ENCODE assay signal across 1 cellular context in the genomic region with DNA sequence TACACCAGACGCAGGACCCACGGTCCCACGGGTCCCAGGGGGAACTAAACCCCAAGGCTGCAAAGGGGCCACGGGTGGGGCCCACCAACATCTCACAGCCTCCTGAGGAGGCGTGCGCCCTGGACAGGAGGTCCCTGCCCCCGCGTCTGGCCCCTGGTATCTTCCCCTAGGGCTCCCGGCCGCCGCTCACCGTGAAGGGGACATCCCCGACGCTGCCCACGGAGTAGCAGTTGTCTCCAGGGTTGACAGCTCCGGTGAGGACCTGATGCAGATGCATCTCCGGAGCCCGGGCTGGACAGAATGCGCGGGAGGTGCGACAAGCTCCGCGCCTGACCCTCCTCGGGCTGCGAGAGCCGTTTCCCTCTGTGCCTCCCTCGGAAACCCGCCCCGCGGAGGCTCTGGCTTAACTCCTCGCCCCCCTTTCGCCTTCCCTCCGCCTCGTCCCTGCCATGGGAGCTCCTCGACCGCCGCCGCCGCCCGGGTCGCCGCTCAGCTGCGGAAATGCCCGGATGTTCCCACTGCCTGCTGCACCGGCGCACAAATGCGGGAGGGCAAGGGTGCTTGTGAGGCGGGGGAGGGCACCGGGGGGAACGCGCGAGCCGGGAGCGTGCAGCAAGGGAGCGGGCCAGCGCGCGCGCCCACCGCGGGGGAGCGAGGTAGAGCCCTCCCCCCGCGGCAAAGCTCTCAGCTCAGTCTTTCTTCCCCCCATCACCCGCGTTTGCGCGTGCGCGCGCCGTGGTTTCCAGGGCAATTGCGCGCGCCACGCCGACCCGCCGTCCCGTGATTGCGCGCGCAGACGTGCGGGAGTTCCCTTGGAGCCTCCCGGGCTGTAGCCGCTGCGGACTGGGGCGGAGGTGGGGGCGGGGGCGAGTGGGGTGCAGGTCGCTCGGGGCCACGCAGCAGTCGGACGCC.
TF ChIP-seq lines count a peak whose summit lies in the region.

A gene with protein sequence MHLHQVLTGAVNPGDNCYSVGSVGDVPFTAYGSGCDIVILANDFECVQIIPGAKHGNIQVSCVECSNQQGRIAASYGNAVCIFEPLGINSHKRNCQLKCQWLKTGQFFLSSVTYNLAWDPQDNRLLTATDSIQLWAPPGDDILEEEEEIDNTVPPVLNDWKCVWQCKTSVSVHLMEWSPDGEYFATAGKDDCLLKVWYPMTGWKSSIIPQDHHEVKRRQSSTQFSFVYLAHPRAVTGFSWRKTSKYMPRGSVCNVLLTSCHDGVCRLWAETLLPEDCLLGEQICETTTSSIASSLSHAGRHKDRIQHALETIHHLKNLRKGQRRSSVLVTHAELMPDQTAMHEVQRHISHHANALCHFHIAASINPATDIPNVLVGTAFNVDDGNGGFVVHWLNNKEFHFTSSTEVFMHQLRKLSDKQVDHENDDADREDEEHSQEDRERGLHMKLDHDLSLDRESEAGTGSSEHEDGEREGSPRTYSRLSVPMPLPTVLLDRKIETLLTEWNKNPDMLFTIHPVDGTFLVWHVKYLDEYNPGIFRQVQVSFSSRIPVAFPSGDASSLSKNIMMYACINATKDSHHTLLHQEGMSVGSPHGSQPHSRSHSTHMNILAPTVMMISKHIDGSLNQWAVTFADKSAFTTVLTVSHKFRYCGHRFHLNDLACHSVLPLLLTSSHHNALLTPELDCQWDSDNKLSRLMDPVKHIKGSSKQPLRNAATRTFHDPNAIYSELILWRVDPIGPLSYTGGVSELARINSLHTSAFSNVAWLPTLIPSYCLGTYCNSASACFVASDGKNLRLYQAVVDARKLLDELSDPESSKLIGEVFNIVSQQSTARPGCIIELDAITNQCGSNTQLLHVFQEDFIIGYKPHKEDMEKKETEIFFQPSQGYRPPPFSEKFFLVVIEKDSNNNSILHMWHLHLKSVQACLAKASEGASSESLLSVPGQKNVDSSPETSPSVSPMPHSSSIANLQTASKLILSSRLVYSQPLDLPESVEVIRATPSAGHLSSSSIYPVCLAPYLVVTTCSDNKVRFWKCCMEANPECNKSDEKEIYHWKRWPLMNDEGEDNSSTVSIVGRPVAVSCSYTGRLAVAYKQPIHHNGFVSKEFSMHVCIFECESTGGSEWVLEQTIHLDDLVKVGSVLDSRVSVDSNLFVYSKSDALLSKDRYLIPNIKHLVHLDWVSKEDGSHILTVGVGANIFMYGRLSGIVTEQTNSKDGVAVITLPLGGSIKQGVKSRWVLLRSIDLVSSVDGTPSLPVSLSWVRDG (N-terminal part only) (minus strand): TSS at position 503 of the 912 bp plus-strand sequence. CDS start 226 bp downstream, at position 277.

TF ChIP-seq in HepG2, 621 proteins besides CTCF, POLR2A, EP300 and RAD21 (continued from another document and continues in another):
- TF ChIP-seq ZNF772 (CRISPR knock-in tag; IDR thresholded peaks at IDR 0.05) (peak; percentile 50; the same call in 1 of the 2 replicates), KDM2A (CRISPR knock-in tag; IDR thresholded peaks at IDR 0.05; ENCODE audit: borderline replicate concordance, low read depth) (peak; percentile 76; the same call in 1 of the 2 replicates), ZNF468 (CRISPR knock-in tag; IDR thresholded peaks at IDR 0.05) (no peak; the same call in 1 of the 2 replicates), ZFAT (CRISPR knock-in tag; conservative IDR thresholded peaks at IDR 0.05) (no peak), FOXC1 (CRISPR knock-in tag; IDR thresholded peaks at IDR 0.05; ENCODE audit: borderline replicate concordance) (peak; percentile 64; the same call in 1 of the 2 replicates), NAIF1 (CRISPR knock-in tag; IDR thresholded peaks at IDR 0.05; ENCODE audit: borderline replicate concordance) (peak; percentile 99), ZNF383 (CRISPR knock-in tag; IDR thresholded peaks at IDR 0.05; ENCODE audit: borderline replicate concordance) (no peak; the same call in 1 of the 2 replicates), NCOA1 (CRISPR knock-in tag; IDR thresholded peaks at IDR 0.05) (no peak), HNRNPK (IDR thresholded peaks at IDR 0.05; ENCODE audit: low read depth, low read length, poor library complexity, severe bottlenecking) (peak; percentile 91), ZC3H13 (CRISPR knock-in tag; IDR thresholded peaks at IDR 0.05) (peak; percentile 86; the same call in 1 of the 2 replicates), JARID2 (CRISPR knock-in tag; IDR thresholded peaks at IDR 0.05; ENCODE audit: insufficient replicate concordance) (peak; percentile 35), ZNF234 (CRISPR knock-in tag; conservative IDR thresholded peaks at IDR 0.05) (no peak), ZNF558 (CRISPR knock-in tag; IDR thresholded peaks at IDR 0.05; ENCODE audit: borderline replicate concordance) (no peak; the same call in 1 of the 2 replicates), ZNF121 (CRISPR knock-in tag; IDR thresholded peaks at IDR 0.05) (no peak)
- TF ChIP-seq, protein P1, sequence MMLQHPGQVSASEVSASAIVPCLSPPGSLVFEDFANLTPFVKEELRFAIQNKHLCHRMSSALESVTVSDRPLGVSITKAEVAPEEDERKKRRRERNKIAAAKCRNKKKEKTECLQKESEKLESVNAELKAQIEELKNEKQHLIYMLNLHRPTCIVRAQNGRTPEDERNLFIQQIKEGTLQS (CRISPR knock-in tag; IDR thresholded peaks at IDR 0.05), result no peak
- TF ChIP-seq, protein P2, sequence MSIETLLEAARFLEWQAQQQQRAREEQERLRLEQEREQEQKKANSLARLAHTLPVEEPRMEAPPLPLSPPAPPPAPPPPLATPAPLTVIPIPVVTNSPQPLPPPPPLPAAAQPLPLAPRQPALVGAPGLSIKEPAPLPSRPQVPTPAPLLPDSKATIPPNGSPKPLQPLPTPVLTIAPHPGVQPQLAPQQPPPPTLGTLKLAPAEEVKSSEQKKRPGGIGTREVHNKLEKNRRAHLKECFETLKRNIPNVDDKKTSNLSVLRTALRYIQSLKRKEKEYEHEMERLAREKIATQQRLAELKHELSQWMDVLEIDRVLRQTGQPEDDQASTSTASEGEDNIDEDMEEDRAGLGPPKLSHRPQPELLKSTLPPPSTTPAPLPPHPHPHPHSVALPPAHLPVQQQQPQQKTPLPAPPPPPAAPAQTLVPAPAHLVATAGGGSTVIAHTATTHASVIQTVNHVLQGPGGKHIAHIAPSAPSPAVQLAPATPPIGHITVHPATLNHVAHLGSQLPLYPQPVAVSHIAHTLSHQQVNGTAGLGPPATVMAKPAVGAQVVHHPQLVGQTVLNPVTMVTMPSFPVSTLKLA (IDR thresholded peaks at IDR 0.05), result 0 out of 2 replicates have a peak, but pooled peaks have one; percentile 10
- TF ChIP-seq, protein P3, sequence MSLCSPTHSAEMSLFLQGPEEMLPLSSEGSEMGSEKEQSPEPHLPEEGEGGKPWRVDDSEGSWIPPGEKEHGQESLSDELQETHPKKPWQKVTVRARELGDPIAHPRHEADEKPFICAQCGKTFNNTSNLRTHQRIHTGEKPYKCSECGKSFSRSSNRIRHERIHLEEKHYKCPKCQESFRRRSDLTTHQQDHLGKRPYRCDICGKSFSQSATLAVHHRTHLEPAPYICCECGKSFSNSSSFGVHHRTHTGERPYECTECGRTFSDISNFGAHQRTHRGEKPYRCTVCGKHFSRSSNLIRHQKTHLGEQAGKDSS (CRISPR knock-in tag; IDR thresholded peaks at IDR 0.05; ENCODE audit: borderline replicate concordance, low read depth), result peak; percentile 17; the same call in 1 of the 2 replicates
- TF ChIP-seq, protein P4, sequence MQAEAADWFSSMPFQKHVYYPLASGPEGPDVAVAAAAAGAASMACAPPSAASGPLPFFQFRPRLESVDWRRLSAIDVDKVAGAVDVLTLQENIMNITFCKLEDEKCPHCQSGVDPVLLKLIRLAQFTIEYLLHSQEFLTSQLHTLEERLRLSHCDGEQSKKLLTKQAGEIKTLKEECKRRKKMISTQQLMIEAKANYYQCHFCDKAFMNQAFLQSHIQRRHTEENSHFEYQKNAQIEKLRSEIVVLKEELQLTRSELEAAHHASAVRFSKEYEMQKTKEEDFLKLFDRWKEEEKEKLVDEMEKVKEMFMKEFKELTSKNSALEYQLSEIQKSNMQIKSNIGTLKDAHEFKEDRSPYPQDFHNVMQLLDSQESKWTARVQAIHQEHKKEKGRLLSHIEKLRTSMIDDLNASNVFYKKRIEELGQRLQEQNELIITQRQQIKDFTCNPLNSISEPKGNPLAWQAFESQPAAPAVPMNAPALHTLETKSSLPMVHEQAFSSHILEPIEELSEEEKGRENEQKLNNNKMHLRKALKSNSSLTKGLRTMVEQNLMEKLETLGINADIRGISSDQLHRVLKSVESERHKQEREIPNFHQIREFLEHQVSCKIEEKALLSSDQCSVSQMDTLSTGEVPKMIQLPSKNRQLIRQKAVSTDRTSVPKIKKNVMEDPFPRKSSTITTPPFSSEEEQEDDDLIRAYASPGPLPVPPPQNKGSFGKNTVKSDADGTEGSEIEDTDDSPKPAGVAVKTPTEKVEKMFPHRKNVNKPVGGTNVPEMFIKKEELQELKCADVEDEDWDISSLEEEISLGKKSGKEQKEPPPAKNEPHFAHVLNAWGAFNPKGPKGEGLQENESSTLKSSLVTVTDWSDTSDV (CRISPR knock-in tag; IDR thresholded peaks at IDR 0.05), result peak; percentile 81; the same call in 1 of the 2 replicates
- TF ChIP-seq, protein P5, sequence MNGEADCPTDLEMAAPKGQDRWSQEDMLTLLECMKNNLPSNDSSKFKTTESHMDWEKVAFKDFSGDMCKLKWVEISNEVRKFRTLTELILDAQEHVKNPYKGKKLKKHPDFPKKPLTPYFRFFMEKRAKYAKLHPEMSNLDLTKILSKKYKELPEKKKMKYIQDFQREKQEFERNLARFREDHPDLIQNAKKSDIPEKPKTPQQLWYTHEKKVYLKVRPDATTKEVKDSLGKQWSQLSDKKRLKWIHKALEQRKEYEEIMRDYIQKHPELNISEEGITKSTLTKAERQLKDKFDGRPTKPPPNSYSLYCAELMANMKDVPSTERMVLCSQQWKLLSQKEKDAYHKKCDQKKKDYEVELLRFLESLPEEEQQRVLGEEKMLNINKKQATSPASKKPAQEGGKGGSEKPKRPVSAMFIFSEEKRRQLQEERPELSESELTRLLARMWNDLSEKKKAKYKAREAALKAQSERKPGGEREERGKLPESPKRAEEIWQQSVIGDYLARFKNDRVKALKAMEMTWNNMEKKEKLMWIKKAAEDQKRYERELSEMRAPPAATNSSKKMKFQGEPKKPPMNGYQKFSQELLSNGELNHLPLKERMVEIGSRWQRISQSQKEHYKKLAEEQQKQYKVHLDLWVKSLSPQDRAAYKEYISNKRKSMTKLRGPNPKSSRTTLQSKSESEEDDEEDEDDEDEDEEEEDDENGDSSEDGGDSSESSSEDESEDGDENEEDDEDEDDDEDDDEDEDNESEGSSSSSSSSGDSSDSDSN (CRISPR knock-in tag; IDR thresholded peaks at IDR 0.05), result peak; percentile 85
- TF ChIP-seq, protein P6, sequence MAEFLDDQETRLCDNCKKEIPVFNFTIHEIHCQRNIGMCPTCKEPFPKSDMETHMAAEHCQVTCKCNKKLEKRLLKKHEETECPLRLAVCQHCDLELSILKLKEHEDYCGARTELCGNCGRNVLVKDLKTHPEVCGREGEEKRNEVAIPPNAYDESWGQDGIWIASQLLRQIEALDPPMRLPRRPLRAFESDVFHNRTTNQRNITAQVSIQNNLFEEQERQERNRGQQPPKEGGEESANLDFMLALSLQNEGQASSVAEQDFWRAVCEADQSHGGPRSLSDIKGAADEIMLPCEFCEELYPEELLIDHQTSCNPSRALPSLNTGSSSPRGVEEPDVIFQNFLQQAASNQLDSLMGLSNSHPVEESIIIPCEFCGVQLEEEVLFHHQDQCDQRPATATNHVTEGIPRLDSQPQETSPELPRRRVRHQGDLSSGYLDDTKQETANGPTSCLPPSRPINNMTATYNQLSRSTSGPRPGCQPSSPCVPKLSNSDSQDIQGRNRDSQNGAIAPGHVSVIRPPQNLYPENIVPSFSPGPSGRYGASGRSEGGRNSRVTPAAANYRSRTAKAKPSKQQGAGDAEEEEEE (CRISPR knock-in tag; IDR thresholded peaks at IDR 0.05; ENCODE audit: borderline replicate concordance), result 0 out of 2 replicates have a peak, but pooled peaks have one; percentile 25
- TF ChIP-seq, protein P7, sequence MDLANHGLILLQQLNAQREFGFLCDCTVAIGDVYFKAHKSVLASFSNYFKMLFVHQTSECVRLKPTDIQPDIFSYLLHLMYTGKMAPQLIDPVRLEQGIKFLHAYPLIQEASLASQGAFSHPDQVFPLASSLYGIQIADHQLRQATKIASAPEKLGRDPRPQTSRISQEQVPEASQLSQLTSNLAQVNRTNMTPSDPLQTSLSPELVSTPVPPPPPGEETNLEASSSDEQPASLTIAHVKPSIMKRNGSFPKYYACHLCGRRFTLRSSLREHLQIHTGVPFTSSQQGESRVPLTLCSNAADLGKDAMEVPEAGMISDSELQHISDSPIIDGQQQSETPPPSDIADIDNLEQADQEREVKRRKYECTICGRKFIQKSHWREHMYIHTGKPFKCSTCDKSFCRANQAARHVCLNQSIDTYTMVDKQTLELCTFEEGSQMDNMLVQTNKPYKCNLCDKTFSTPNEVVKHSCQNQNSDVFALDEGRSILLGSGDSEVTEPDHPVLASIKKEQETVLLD (CRISPR knock-in tag; IDR thresholded peaks at IDR 0.05; ENCODE audit: low read depth), result peak; percentile 69; the same call in 1 of the 2 replicates
- TF ChIP-seq, protein P8, sequence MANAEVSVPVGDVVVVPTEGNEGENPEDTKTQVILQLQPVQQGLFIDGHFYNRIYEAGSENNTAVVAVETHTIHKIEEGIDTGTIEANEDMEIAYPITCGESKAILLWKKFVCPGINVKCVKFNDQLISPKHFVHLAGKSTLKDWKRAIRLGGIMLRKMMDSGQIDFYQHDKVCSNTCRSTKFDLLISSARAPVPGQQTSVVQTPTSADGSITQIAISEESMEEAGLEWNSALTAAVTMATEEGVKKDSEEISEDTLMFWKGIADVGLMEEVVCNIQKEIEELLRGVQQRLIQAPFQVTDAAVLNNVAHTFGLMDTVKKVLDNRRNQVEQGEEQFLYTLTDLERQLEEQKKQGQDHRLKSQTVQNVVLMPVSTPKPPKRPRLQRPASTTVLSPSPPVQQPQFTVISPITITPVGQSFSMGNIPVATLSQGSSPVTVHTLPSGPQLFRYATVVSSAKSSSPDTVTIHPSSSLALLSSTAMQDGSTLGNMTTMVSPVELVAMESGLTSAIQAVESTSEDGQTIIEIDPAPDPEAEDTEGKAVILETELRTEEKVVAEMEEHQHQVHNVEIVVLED (CRISPR knock-in tag; IDR thresholded peaks at IDR 0.05; ENCODE audit: borderline replicate concordance), result peak; percentile 67
- TF ChIP-seq, protein P9, sequence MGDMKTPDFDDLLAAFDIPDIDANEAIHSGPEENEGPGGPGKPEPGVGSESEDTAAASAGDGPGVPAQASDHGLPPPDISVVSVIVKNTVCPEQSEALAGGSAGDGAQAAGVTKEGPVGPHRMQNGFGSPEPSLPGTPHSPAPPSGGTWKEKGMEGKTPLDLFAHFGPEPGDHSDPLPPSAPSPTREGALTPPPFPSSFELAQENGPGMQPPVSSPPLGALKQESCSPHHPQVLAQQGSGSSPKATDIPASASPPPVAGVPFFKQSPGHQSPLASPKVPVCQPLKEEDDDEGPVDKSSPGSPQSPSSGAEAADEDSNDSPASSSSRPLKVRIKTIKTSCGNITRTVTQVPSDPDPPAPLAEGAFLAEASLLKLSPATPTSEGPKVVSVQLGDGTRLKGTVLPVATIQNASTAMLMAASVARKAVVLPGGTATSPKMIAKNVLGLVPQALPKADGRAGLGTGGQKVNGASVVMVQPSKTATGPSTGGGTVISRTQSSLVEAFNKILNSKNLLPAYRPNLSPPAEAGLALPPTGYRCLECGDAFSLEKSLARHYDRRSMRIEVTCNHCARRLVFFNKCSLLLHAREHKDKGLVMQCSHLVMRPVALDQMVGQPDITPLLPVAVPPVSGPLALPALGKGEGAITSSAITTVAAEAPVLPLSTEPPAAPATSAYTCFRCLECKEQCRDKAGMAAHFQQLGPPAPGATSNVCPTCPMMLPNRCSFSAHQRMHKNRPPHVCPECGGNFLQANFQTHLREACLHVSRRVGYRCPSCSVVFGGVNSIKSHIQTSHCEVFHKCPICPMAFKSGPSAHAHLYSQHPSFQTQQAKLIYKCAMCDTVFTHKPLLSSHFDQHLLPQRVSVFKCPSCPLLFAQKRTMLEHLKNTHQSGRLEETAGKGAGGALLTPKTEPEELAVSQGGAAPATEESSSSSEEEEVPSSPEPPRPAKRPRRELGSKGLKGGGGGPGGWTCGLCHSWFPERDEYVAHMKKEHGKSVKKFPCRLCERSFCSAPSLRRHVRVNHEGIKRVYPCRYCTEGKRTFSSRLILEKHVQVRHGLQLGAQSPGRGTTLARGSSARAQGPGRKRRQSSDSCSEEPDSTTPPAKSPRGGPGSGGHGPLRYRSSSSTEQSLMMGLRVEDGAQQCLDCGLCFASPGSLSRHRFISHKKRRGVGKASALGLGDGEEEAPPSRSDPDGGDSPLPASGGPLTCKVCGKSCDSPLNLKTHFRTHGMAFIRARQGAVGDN (CRISPR knock-in tag; IDR thresholded peaks at IDR 0.05), result peak; percentile 97
